In genomic region chr13:32901994-32902780, GRCh38 we compare ENCODE assay signal across 17 cellular contexts.
DNase-seq lines count a peak whose midpoint lies in the region; ATAC-seq and TF ChIP-seq lines count a peak whose summit lies in the region.
"Had no signal": no experiment of that assay in that cellular context is flagged by ENCODE, and none has a peak within 500 bp of the region (broad histone marks: within the 10 kb centered on the region; RNA-seq: fewer than 3 reads in every experiment).

No MANE protein-coding gene starts in this region.

- TF ChIP-seq CTCF in neural crest cell (conservative IDR thresholded peaks at IDR 0.05) (no peak), upper lobe of right lung (IDR thresholded peaks at IDR 0.05) (no peak)

- no peaks in the 10 kb centered on the region for H3K27me3 ChIP-seq in adipocyte (replicated peaks; ENCODE audit: control insufficient read depth, insufficient read depth, low read length)
- H3K27me3 ChIP-seq in upper lobe of right lung: no peaks in the 10 kb centered on the region
- H3K27me3 ChIP-seq: brain microvascular endothelial cell had no signal

- intact Hi-C loops in upper lobe of right lung (cut with DNase I): no loop called here

- no peaks in the 10 kb centered on the region for H3K36me3 Mint-ChIP-seq in neural crest cell (ENCODE audit: low read depth)
- H3K36me3 Mint-ChIP-seq in activated naive CD8-positive, alpha-beta T cell treated with anti-CD3 and anti-CD28 coated beads, Interleukin-2, amount 50 U/mL, for 24 hours (ENCODE audit: low read depth): no peaks in the 10 kb centered on the region
- H3K36me3 Mint-ChIP-seq: activated CD4-positive, alpha-beta memory T cell treated with anti-CD3 and anti-CD28 coated beads for 36 hours; stimulated activated effector memory CD8-positive, alpha-beta T cell treated with anti-CD3 and anti-CD28 coated beads, Interleukin-12 subunit alpha, Interleukin-12 subunit beta, amount 100 ng/mL, for 72 hours had no signal

- no peaks in the 10 kb centered on the region for H3K9me3 ChIP-seq in adipocyte (ENCODE audit: control insufficient read depth, low read length)
- H3K9me3 ChIP-seq in upper lobe of right lung: no peaks in the 10 kb centered on the region
- H3K9me3 ChIP-seq: prostate gland had no signal

- peak; percentile 58 for DNase-seq in adipocyte (ENCODE audit: low read depth)
- DNase-seq in fibroblast of gingiva (ENCODE audit: low read depth): peak; percentile 68
- DNase-seq in neural crest cell (ENCODE audit: low read depth, low spot score): no peak
- no peak for DNase-seq in upper lobe of right lung
- no peak for DNase-seq in stimulated activated CD4-positive, alpha-beta T cell treated with anti-CD3 and anti-CD28 coated beads, Interleukin-4, amount 100 ng/mL, for 24 hours
- no peak for DNase-seq in activated naive CD8-positive, alpha-beta T cell treated with anti-CD3 and anti-CD28 coated beads, Interleukin-2, amount 50 U/mL, for 24 hours
- DNase-seq in NCI-H69 (lab: John Stamatoyannopoulos, UW): no peak
- DNase-seq: activated CD4-positive, alpha-beta memory T cell treated with anti-CD3 and anti-CD28 coated beads for 36 hours; brain microvascular endothelial cell; CD4-positive, alpha-beta T cell; NCI-H1930; NCI-H526; stimulated activated CD4-positive, alpha-beta T cell treated with anti-CD3 and anti-CD28 coated beads, Interleukin-4, amount 100 ng/mL, for 1 hour had no signal

- peaks cover 3% of the 10 kb centered on the region for H3K9me3 Mint-ChIP-seq in neural crest cell
- H3K9me3 Mint-ChIP-seq in activated naive CD8-positive, alpha-beta T cell treated with anti-CD3 and anti-CD28 coated beads, Interleukin-2, amount 50 U/mL, for 24 hours: peaks cover 7% of the 10 kb centered on the region
- H3K9me3 Mint-ChIP-seq: activated CD4-positive, alpha-beta memory T cell treated with anti-CD3 and anti-CD28 coated beads for 36 hours; CD4-positive, alpha-beta T cell had no signal

- H3K4me3 Mint-ChIP-seq in neural crest cell: no peak overlapping the region
- H3K4me3 Mint-ChIP-seq in activated naive CD8-positive, alpha-beta T cell treated with anti-CD3 and anti-CD28 coated beads, Interleukin-2, amount 50 U/mL, for 24 hours: no peak overlapping the region
- H3K4me3 Mint-ChIP-seq: activated CD4-positive, alpha-beta memory T cell treated with anti-CD3 and anti-CD28 coated beads for 36 hours; CD4-positive, alpha-beta T cell; stimulated activated effector memory CD8-positive, alpha-beta T cell treated with anti-CD3 and anti-CD28 coated beads, Interleukin-12 subunit alpha, Interleukin-12 subunit beta, amount 100 ng/mL, for 72 hours had no signal

- H3K36me3 ChIP-seq in adipocyte (ENCODE audit: control insufficient read depth, insufficient read depth, low read length, severe bottlenecking) (no peaks in the 10 kb centered on the region), upper lobe of right lung (no peaks in the 10 kb centered on the region)
- H3K36me3 ChIP-seq: brain microvascular endothelial cell, prostate gland had no signal

- H3K4me1 ChIP-seq in adipocyte (ENCODE audit: control insufficient read depth, insufficient read depth, low read length) (peaks cover 52% of the 10 kb centered on the region), upper lobe of right lung (no peaks in the 10 kb centered on the region)
- H3K4me1 ChIP-seq: prostate gland had no signal

- H3K4me1 Mint-ChIP-seq in neural crest cell: no peaks in the 10 kb centered on the region
- peaks cover 18% of the 10 kb centered on the region for H3K4me1 Mint-ChIP-seq in activated naive CD8-positive, alpha-beta T cell treated with anti-CD3 and anti-CD28 coated beads, Interleukin-2, amount 50 U/mL, for 24 hours

- H3K4me3 ChIP-seq in adipocyte (ENCODE audit: low read length): peak overlapping the region; percentile 70
- no peak overlapping the region for H3K4me3 ChIP-seq in upper lobe of right lung
- H3K4me3 ChIP-seq: prostate gland had no signal

- ATAC-seq in upper lobe of right lung: no peak
- no peak for ATAC-seq in activated naive CD8-positive, alpha-beta T cell treated with anti-CD3 and anti-CD28 coated beads, Interleukin-2, amount 50 U/mL, for 24 hours
- ATAC-seq: stimulated activated effector memory CD8-positive, alpha-beta T cell treated with anti-CD3 and anti-CD28 coated beads, Interleukin-12 subunit alpha, Interleukin-12 subunit beta, amount 100 ng/mL, for 72 hours had no signal

- H3K27ac ChIP-seq in upper lobe of right lung: peak overlapping the region; percentile 51
- H3K27ac ChIP-seq: brain microvascular endothelial cell, KMS-11 had no signal

- peak overlapping the region; percentile 68 for H3K9ac ChIP-seq in adipocyte (ENCODE audit: low read length)
- H3K9ac ChIP-seq: KMS-11 had no signal

- no peaks in the 10 kb centered on the region for H3K27me3 Mint-ChIP-seq in neural crest cell (ENCODE audit: low read depth)
- H3K27me3 Mint-ChIP-seq in activated naive CD8-positive, alpha-beta T cell treated with anti-CD3 and anti-CD28 coated beads, Interleukin-2, amount 50 U/mL, for 24 hours: no peaks in the 10 kb centered on the region
- H3K27me3 Mint-ChIP-seq: CD4-positive, alpha-beta T cell had no signal

- peak overlapping the region; percentile 30 for H3K27ac Mint-ChIP-seq in neural crest cell (ENCODE audit: unreplicated experiment)
- H3K27ac Mint-ChIP-seq in activated naive CD8-positive, alpha-beta T cell treated with anti-CD3 and anti-CD28 coated beads, Interleukin-2, amount 50 U/mL, for 24 hours: no peak overlapping the region
- H3K27ac Mint-ChIP-seq: activated CD4-positive, alpha-beta memory T cell treated with anti-CD3 and anti-CD28 coated beads for 36 hours; activated T-helper 2 cell treated with anti-CD3 and anti-CD28 coated beads, Interferon-gamma antibody, Interleukin-2, Interleukin-4, amounts not matched to agents 10 μg/mL and 5 μg/mL and 100 μg/mL, durations not matched to agents 14 hours and 24 hours and 36 hours; CD4-positive, alpha-beta T cell; stimulated activated effector memory CD8-positive, alpha-beta T cell treated with anti-CD3 and anti-CD28 coated beads, Interleukin-12 subunit alpha, Interleukin-12 subunit beta, amount 100 ng/mL, for 72 hours had no signal

Comparison
In these comparisons a context has a peak if more than half of its experiments do, and no peak if none do; other contexts are left out.
1. DNase-seq: peak in adipocyte (single experiment) and fibroblast of gingiva (single experiment); none in neural crest cell (single experiment), upper lobe of right lung (single experiment), stimulated activated CD4-positive, alpha-beta T cell treated with anti-CD3 and anti-CD28 coated beads, Interleukin-4, amount 100 ng/mL, for 24 hours (single experiment), activated naive CD8-positive, alpha-beta T cell treated with anti-CD3 and anti-CD28 coated beads, Interleukin-2, amount 50 U/mL, for 24 hours (single experiment) and NCI-H69 (single experiment).